In the genomic region with DNA sequence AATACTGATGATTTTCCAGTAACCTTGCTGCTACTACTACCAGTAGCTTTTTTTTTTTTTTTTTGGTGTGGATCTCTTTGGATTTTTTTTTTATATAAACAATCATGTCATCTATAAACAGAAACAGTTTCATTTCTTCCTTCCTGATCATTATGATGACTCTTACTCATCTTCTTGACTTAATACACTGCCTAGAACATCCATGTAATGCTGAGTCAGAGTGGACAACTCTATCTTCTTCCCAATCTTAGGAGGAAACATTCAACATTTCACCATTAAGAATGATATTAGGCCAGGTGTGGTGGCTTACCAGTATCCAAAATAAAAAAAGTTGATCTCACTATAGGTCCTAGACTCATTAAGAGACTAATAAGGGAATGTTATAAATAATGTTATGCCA, we compare ENCODE assay signal across 23 cellular contexts.
DNase-seq lines count a peak whose midpoint lies in the region; ATAC-seq and TF ChIP-seq lines count a peak whose summit lies in the region.
"Had no signal": no experiment of that assay in that cellular context is flagged by ENCODE, and none has a peak within 500 bp of the region (broad histone marks: within the 10 kb centered on the region; RNA-seq: fewer than 3 reads in every experiment).

No MANE protein-coding gene starts in this region.

- H4K20me1 ChIP-seq in osteoblast (ENCODE audit: insufficient read depth, low read length): no peaks in the 10 kb centered on the region

- H3K9me3 Mint-ChIP-seq in activated T-helper 17 cell treated with anti-CD3 and anti-CD28 coated beads, Interleukin-2, amount 50 U/mL, for 72 hours: no peaks in the 10 kb centered on the region
- peaks cover 7% of the 10 kb centered on the region for H3K9me3 Mint-ChIP-seq in osteocyte (ENCODE audit: unreplicated experiment)
- no peaks in the 10 kb centered on the region for H3K9me3 Mint-ChIP-seq in natural killer cell treated with Interleukin-12 subunit alpha and Interleukin-12 subunit beta and Interleukin-15 and Interleukin-18, amount 100 ng/mL, for 72 hours
- H3K9me3 Mint-ChIP-seq: activated naive CD8-positive, alpha-beta T cell treated with anti-CD3 and anti-CD28 coated beads for 36 hours had no signal

- no peak for TF ChIP-seq POLR2A in GM18505 (IDR thresholded peaks at IDR 0.05; ENCODE audit: borderline replicate concordance, extremely low read depth, insufficient read depth, insufficient read length)

- no peaks in the 10 kb centered on the region for H3K4me1 Mint-ChIP-seq in activated T-helper 17 cell treated with anti-CD3 and anti-CD28 coated beads, Interleukin-2, amount 50 U/mL, for 72 hours
- H3K4me1 Mint-ChIP-seq in osteocyte (ENCODE audit: unreplicated experiment): no peaks in the 10 kb centered on the region
- no peaks in the 10 kb centered on the region for H3K4me1 Mint-ChIP-seq in natural killer cell treated with Interleukin-12 subunit alpha and Interleukin-12 subunit beta and Interleukin-15 and Interleukin-18, amount 100 ng/mL, for 72 hours (ENCODE audit: low read depth in 2 of 2)
- H3K4me1 Mint-ChIP-seq: activated CD8-positive, alpha-beta memory T cell treated with anti-CD3 and anti-CD28 coated beads, Interleukin-2, amount 10 ng/mL, durations not matched to agents 7 days and 5 days; activated naive CD8-positive, alpha-beta T cell treated with anti-CD3 and anti-CD28 coated beads for 36 hours; brain; memory B cell had no signal

- H3K27me3 Mint-ChIP-seq in activated T-helper 17 cell treated with anti-CD3 and anti-CD28 coated beads, Interleukin-2, amount 50 U/mL, for 72 hours: no peaks in the 10 kb centered on the region
- H3K27me3 Mint-ChIP-seq in osteocyte (ENCODE audit: unreplicated experiment): no peaks in the 10 kb centered on the region
- H3K27me3 Mint-ChIP-seq in natural killer cell treated with Interleukin-12 subunit alpha and Interleukin-12 subunit beta and Interleukin-15 and Interleukin-18, amount 100 ng/mL, for 72 hours: no peaks in the 10 kb centered on the region
- H3K27me3 Mint-ChIP-seq: activated CD8-positive, alpha-beta memory T cell treated with anti-CD3 and anti-CD28 coated beads, Interleukin-2, amount 10 ng/mL, durations not matched to agents 7 days and 5 days; activated naive CD8-positive, alpha-beta T cell treated with anti-CD3 and anti-CD28 coated beads for 36 hours; brain; memory B cell had no signal

- peaks cover 27% of the 10 kb centered on the region for H3K36me3 ChIP-seq in osteoblast (ENCODE audit: insufficient read depth, low read length)
- H3K36me3 ChIP-seq: colonic mucosa had no signal

- no peak overlapping the region for H3K4me2 ChIP-seq in osteoblast (ENCODE audit: insufficient read depth, low read length)

- H3K4me3 ChIP-seq in osteoblast (ENCODE audit: insufficient read depth, low read length): no peak overlapping the region
- H3K4me3 ChIP-seq: colonic mucosa, spleen had no signal

- DNase-seq in ELR (ENCODE audit: low read depth) (peak; percentile 80), fibroblast of gingiva (ENCODE audit: low read depth) (peak; percentile 23), osteoblast (ENCODE audit: insufficient read length, low spot score, missing footprints) (peak; percentile 72), osteocyte (ENCODE audit: extremely low spot score, unreplicated experiment) (no peak)
- no peak for DNase-seq in natural killer cell treated with Interleukin-12 subunit alpha and Interleukin-12 subunit beta and Interleukin-15 and Interleukin-18, amount 100 ng/mL, for 72 hours (ENCODE audit: low spot score)
- DNase-seq: activated CD4-positive, alpha-beta T cell treated with anti-CD3 and anti-CD28 coated beads for 48 hours; activated CD8-positive, alpha-beta memory T cell treated with anti-CD3 and anti-CD28 coated beads, Interleukin-2, amount 10 ng/mL, durations not matched to agents 7 days and 5 days; activated naive CD8-positive, alpha-beta T cell treated with anti-CD3 and anti-CD28 coated beads for 36 hours; AML-193; colonic mucosa; DND-41; GOT3; kidney glomerular epithelial cell; NCI-H1105; NCI-H2029 treated with DMSO at 0.1 percent for 48 hours; SIG-M5; spleen; stimulated activated CD4-positive, alpha-beta T cell treated with anti-CD3 and anti-CD28 coated beads, Interleukin-4, amount 100 ng/mL, for 24 hours; stimulated activated naive CD4-positive, alpha-beta T cell treated with Interleukin-2 at 50 U/mL for 16 hours had no signal

- no peak overlapping the region for H2AFZ ChIP-seq in osteoblast (ENCODE audit: low read length)

- no peak for ATAC-seq in activated T-helper 17 cell treated with anti-CD3 and anti-CD28 coated beads, Interleukin-2, amount 50 U/mL, for 72 hours (replicated peaks)
- no peak for ATAC-seq in natural killer cell treated with Interleukin-12 subunit alpha and Interleukin-12 subunit beta and Interleukin-15 and Interleukin-18, amount 100 ng/mL, for 72 hours
- ATAC-seq in GM18505 (IDR thresholded peaks at IDR 0.05; ENCODE audit: unreplicated experiment): no peak
- ATAC-seq: activated CD8-positive, alpha-beta memory T cell treated with anti-CD3 and anti-CD28 coated beads, Interleukin-2, amount 10 ng/mL, durations not matched to agents 7 days and 5 days had no signal

- no peaks in the 10 kb centered on the region for H3K4me1 ChIP-seq in osteoblast (ENCODE audit: insufficient read depth, low read length)
- H3K4me1 ChIP-seq: colonic mucosa, spleen had no signal

- no peaks in the 10 kb centered on the region for H3K9me3 ChIP-seq in osteoblast (ENCODE audit: low read depth, low read length)
- H3K9me3 ChIP-seq: colonic mucosa had no signal

- no peak for TF ChIP-seq CTCF in osteoblast (IDR thresholded peaks at IDR 0.05; ENCODE audit: extremely low read depth, low read depth, low read length)
- TF ChIP-seq CTCF in osteocyte (IDR thresholded peaks at IDR 0.05): no peak

- peak overlapping the region; percentile 16 for H3K27ac Mint-ChIP-seq in activated T-helper 17 cell treated with anti-CD3 and anti-CD28 coated beads, Interleukin-2, amount 50 U/mL, for 72 hours
- no peak overlapping the region for H3K27ac Mint-ChIP-seq in osteocyte (ENCODE audit: unreplicated experiment)
- no peak overlapping the region for H3K27ac Mint-ChIP-seq in natural killer cell treated with Interleukin-12 subunit alpha and Interleukin-12 subunit beta and Interleukin-15 and Interleukin-18, amount 100 ng/mL, for 72 hours
- H3K27ac Mint-ChIP-seq: activated CD8-positive, alpha-beta memory T cell treated with anti-CD3 and anti-CD28 coated beads, Interleukin-2, amount 10 ng/mL, durations not matched to agents 7 days and 5 days; activated naive CD8-positive, alpha-beta T cell treated with anti-CD3 and anti-CD28 coated beads for 36 hours; brain; memory B cell had no signal

- H3K4me3 Mint-ChIP-seq in activated T-helper 17 cell treated with anti-CD3 and anti-CD28 coated beads, Interleukin-2, amount 50 U/mL, for 72 hours: no peak overlapping the region
- H3K4me3 Mint-ChIP-seq in osteocyte (ENCODE audit: unreplicated experiment): no peak overlapping the region
- H3K4me3 Mint-ChIP-seq in natural killer cell treated with Interleukin-12 subunit alpha and Interleukin-12 subunit beta and Interleukin-15 and Interleukin-18, amount 100 ng/mL, for 72 hours: no peak overlapping the region
- H3K4me3 Mint-ChIP-seq: activated CD8-positive, alpha-beta memory T cell treated with anti-CD3 and anti-CD28 coated beads, Interleukin-2, amount 10 ng/mL, durations not matched to agents 7 days and 5 days; activated naive CD8-positive, alpha-beta T cell treated with anti-CD3 and anti-CD28 coated beads for 36 hours; brain; memory B cell had no signal

- H3K36me3 Mint-ChIP-seq in activated T-helper 17 cell treated with anti-CD3 and anti-CD28 coated beads, Interleukin-2, amount 50 U/mL, for 72 hours (ENCODE audit: low read depth): peaks cover 84% of the 10 kb centered on the region
- peaks cover 48% of the 10 kb centered on the region for H3K36me3 Mint-ChIP-seq in osteocyte (ENCODE audit: unreplicated experiment)
- peaks cover 17% of the 10 kb centered on the region for H3K36me3 Mint-ChIP-seq in natural killer cell treated with Interleukin-12 subunit alpha and Interleukin-12 subunit beta and Interleukin-15 and Interleukin-18, amount 100 ng/mL, for 72 hours

- no peaks in the 10 kb centered on the region for H3K79me2 ChIP-seq in osteoblast (ENCODE audit: insufficient read depth, low read length)

- no peaks in the 10 kb centered on the region for H3K27me3 ChIP-seq in osteoblast (ENCODE audit: insufficient read depth, low read length)
- H3K27me3 ChIP-seq: colonic mucosa, spleen had no signal

- no peak overlapping the region for H3K27ac ChIP-seq in osteoblast (ENCODE audit: low read depth, low read length)
- H3K27ac ChIP-seq: colonic mucosa, spleen had no signal

Comparison
In these comparisons a context has a peak if more than half of its experiments do, and no peak if none do; other contexts are left out.
1. DNase-seq: peak in ELR (single experiment), fibroblast of gingiva (single experiment) and osteoblast (single experiment); none in osteocyte (single experiment) and natural killer cell treated with Interleukin-12 subunit alpha and Interleukin-12 subunit beta and Interleukin-15 and Interleukin-18, amount 100 ng/mL, for 72 hours (single experiment).